25 cellular contexts compared by ENCODE assay signal in genomic region chr11:117839234-117839882, GRCh38. TPM values are rescaled to one million over a fixed set of nuclear protein-coding genes. Genes with fewer than 3 reads are reported as not detected.
A peak's percentile ranks its signal among the peaks of the same experiment; 100 is the strongest.
DNase-seq lines count a peak whose midpoint lies in the region; ATAC-seq, FAIRE-seq and TF ChIP-seq lines count a peak whose summit lies in the region.
"Had no signal": no experiment of that assay in that cellular context is flagged by ENCODE, and none has a peak within 500 bp of the region (broad histone marks: within the 10 kb centered on the region; RNA-seq: fewer than 3 reads in every experiment).

No MANE protein-coding gene starts in this region.

- intact Hi-C loops in activated CD8-positive, alpha-beta T cell treated with anti-CD3 and anti-CD28 coated beads for 36 hours (cut with micrococcal nuclease), result no loop called here
- intact Hi-C loops in K562 (cut with micrococcal nuclease), result no loop called here
- intact Hi-C loops in sigmoid colon (cut with DNase I), result no loop called here

- POLR2A ChIA-PET in activated CD8-positive, alpha-beta T cell treated with anti-CD3 and anti-CD28 coated beads, Interleukin-2, amount 10 ng/mL, durations not matched to agents 7 days and 5 days (lab: Charles Lee), result no interaction called here
- POLR2A ChIA-PET in activated CD8-positive, alpha-beta T cell treated with anti-CD3 and anti-CD28 coated beads for 36 hours (lab: Charles Lee), result no interaction called here
- POLR2A ChIA-PET in K562 (lab: Yijun Ruan, JAX), result no interaction called here

- H3K27ac Mint-ChIP-seq in activated CD8-positive, alpha-beta T cell treated with anti-CD3 and anti-CD28 coated beads, Interleukin-2, amount 10 ng/mL, durations not matched to agents 7 days and 5 days, result no peak overlapping the region
- no peak overlapping the region for H3K27ac Mint-ChIP-seq in activated CD8-positive, alpha-beta T cell treated with anti-CD3 and anti-CD28 coated beads for 36 hours
- H3K27ac Mint-ChIP-seq: activated naive CD8-positive, alpha-beta T cell treated with anti-CD3 and anti-CD28 coated beads, Interleukin-2, amount 10 ng/mL, durations not matched to agents 7 days and 5 days; activated T-helper 2 cell treated with anti-CD3 and anti-CD28 coated beads, Interferon-gamma antibody, Interleukin-2, Interleukin-4, amounts not matched to agents 10 μg/mL and 5 μg/mL and 100 μg/mL, durations not matched to agents 14 hours and 24 hours and 36 hours; T-helper 17 cell had no signal

- H4K20me1 ChIP-seq in K562 (replicated peaks; ENCODE audit: control insufficient read depth, insufficient read depth, low read length), result peaks cover 10% of the 10 kb centered on the region; the same call in 1 of the 2 replicates

- no peaks in the 10 kb centered on the region for H3K36me3 ChIP-seq in KOPT-K1 (ENCODE audit: insufficient read depth, low read length)
- H3K36me3 ChIP-seq in K562 (ENCODE audit: control insufficient read depth, insufficient read depth, low read length), result no peaks in the 10 kb centered on the region
- peaks cover 25 to 76% (median 38%) of the 10 kb centered on the region in 4 donors for H3K36me3 ChIP-seq in sigmoid colon

- H3K79me2 ChIP-seq in K562 (ENCODE audit: control insufficient read depth, insufficient read depth, low read length), result no peaks in the 10 kb centered on the region

- peak overlapping the region; percentile 22 for H3K27ac ChIP-seq in KOPT-K1 (ENCODE audit: low read depth, low read length, poor library complexity, severe bottlenecking)
- no peak overlapping the region for H3K27ac ChIP-seq in K562 (ENCODE audit: extremely low read depth, low read depth, low read length)
- H3K27ac ChIP-seq in sigmoid colon, result no peak overlapping the region
- H3K27ac ChIP-seq: upper lobe of left lung, VCaP had no signal

- no peaks in the 10 kb centered on the region for H3K9me3 Mint-ChIP-seq in activated CD8-positive, alpha-beta T cell treated with anti-CD3 and anti-CD28 coated beads, Interleukin-2, amount 10 ng/mL, durations not matched to agents 7 days and 5 days (ENCODE audit: insufficient read depth)
- H3K9me3 Mint-ChIP-seq in activated CD8-positive, alpha-beta T cell treated with anti-CD3 and anti-CD28 coated beads for 36 hours, result no peaks in the 10 kb centered on the region
- H3K9me3 Mint-ChIP-seq: activated naive CD8-positive, alpha-beta T cell treated with anti-CD3 and anti-CD28 coated beads, Interleukin-2, amount 10 ng/mL, durations not matched to agents 7 days and 5 days; activated T-helper 2 cell treated with anti-CD3 and anti-CD28 coated beads, Interferon-gamma antibody, Interleukin-2, Interleukin-4, amounts not matched to agents 10 μg/mL and 5 μg/mL and 100 μg/mL, durations not matched to agents 14 hours and 24 hours and 36 hours; naive B cell had no signal

- 3% methylated on average over 8 of the region's 8 CpGs for WGBS in K562 (ENCODE audit: insufficient coverage, low coverage, missing lambda C conversion rate)
- WGBS in sigmoid colon, 2 donors, result 61 to 78% methylated on average over 8 of the region's 8 CpGs

- no TSS peak for BruUV-seq in K562 (replicated peaks; lab: Mats Ljungman, UMichigan)

- peaks cover 7% of the 10 kb centered on the region for H3K27me3 Mint-ChIP-seq in activated CD8-positive, alpha-beta T cell treated with anti-CD3 and anti-CD28 coated beads, Interleukin-2, amount 10 ng/mL, durations not matched to agents 7 days and 5 days (ENCODE audit: low read depth)
- peaks cover 1% of the 10 kb centered on the region for H3K27me3 Mint-ChIP-seq in activated CD8-positive, alpha-beta T cell treated with anti-CD3 and anti-CD28 coated beads for 36 hours

- H3K4me1 Mint-ChIP-seq in activated CD8-positive, alpha-beta T cell treated with anti-CD3 and anti-CD28 coated beads, Interleukin-2, amount 10 ng/mL, durations not matched to agents 7 days and 5 days (ENCODE audit: low read depth), result peaks cover 29% of the 10 kb centered on the region
- peaks cover 8% of the 10 kb centered on the region for H3K4me1 Mint-ChIP-seq in activated CD8-positive, alpha-beta T cell treated with anti-CD3 and anti-CD28 coated beads for 36 hours (ENCODE audit: low read depth)
- H3K4me1 Mint-ChIP-seq: naive B cell, T-helper 17 cell had no signal

- no peaks in the 10 kb centered on the region for H3K36me3 Mint-ChIP-seq in activated CD8-positive, alpha-beta T cell treated with anti-CD3 and anti-CD28 coated beads, Interleukin-2, amount 10 ng/mL, durations not matched to agents 7 days and 5 days (ENCODE audit: low read depth)
- H3K36me3 Mint-ChIP-seq in activated CD8-positive, alpha-beta T cell treated with anti-CD3 and anti-CD28 coated beads for 36 hours (ENCODE audit: low read depth), result no peaks in the 10 kb centered on the region
- H3K36me3 Mint-ChIP-seq: activated naive CD8-positive, alpha-beta T cell treated with anti-CD3 and anti-CD28 coated beads, Interleukin-2, amount 10 ng/mL, durations not matched to agents 7 days and 5 days; naive B cell had no signal

- ATAC-seq in activated CD8-positive, alpha-beta T cell treated with anti-CD3 and anti-CD28 coated beads, Interleukin-2, amount 10 ng/mL, durations not matched to agents 7 days and 5 days, result no peak
- ATAC-seq in activated CD8-positive, alpha-beta T cell treated with anti-CD3 and anti-CD28 coated beads for 36 hours, result no peak
- ATAC-seq in K562 (no peak), GM18867 (IDR thresholded peaks at IDR 0.05; ENCODE audit: unreplicated experiment) (no peak)
- ATAC-seq: T-helper 17 cell had no signal

- H3K27me3 ChIP-seq in K562 (ENCODE audit: control insufficient read depth in 2 of 2, insufficient read depth in 2 of 2, low read length in 2 of 2), result peaks cover 31 to 80% of the 10 kb centered on the region in 2 experiments; a peak in 4 of 5 replicates
- no peaks in the 10 kb centered on the region for H3K27me3 ChIP-seq in sigmoid colon
- H3K27me3 ChIP-seq: upper lobe of left lung had no signal

- H3K9ac ChIP-seq in K562 (ENCODE audit: insufficient read depth in 1 of 2, low read depth in 2 of 2, low read length in 2 of 2), result no peak overlapping the region

- H3K4me3 Mint-ChIP-seq in activated CD8-positive, alpha-beta T cell treated with anti-CD3 and anti-CD28 coated beads, Interleukin-2, amount 10 ng/mL, durations not matched to agents 7 days and 5 days, result no peak overlapping the region
- H3K4me3 Mint-ChIP-seq in activated CD8-positive, alpha-beta T cell treated with anti-CD3 and anti-CD28 coated beads for 36 hours, result no peak overlapping the region
- H3K4me3 Mint-ChIP-seq: activated naive CD8-positive, alpha-beta T cell treated with anti-CD3 and anti-CD28 coated beads, Interleukin-2, amount 10 ng/mL, durations not matched to agents 7 days and 5 days; naive B cell; T-helper 17 cell had no signal

- TF ChIP-seq POLR2A in K562 (conservative IDR thresholded peaks at IDR 0.05) (no peak), sigmoid colon (IDR thresholded peaks at IDR 0.05) (no peak)

- H2AFZ ChIP-seq in K562 (ENCODE audit: low read depth, low read length), result no peak overlapping the region

- peak; percentile 19 for DNase-seq in activated CD8-positive, alpha-beta T cell treated with anti-CD3 and anti-CD28 coated beads, Interleukin-2, amount 10 ng/mL, durations not matched to agents 7 days and 5 days
- no peak for DNase-seq in activated CD8-positive, alpha-beta T cell treated with anti-CD3 and anti-CD28 coated beads for 36 hours
- DNase-seq in K562 (ENCODE audit: extremely low read depth in 1 of 4, low spot score in 3 of 4), result no peak
- peak; percentile 25 for DNase-seq in sigmoid colon
- DNase-seq in iPS-NIHi11 (ENCODE audit: low spot score), result no peak
- no peak for DNase-seq in cerebellar nuclear complex (lab: John Stamatoyannopoulos, UW)
- DNase-seq: C1 segment of cervical spinal cord; Calu3; effector CD8-positive, alpha-beta T cell; erythroblast; mesenchymal stem cell; naive B cell; NCI-H1417 treated with DMSO at 0.1 percent for 48 hours; NCI-H2107; NCI-H510A treated with DMSO at 0.1 percent for 48 hours had no signal

- H3K9me1 ChIP-seq in K562 (ENCODE audit: control insufficient read depth, insufficient read depth, low read length), result peaks cover 3% of the 10 kb centered on the region

- TF ChIP-seq RAD21 in K562 (CRISPR knock-in tag; conservative IDR thresholded peaks at IDR 0.05 in 1 of 2, IDR thresholded peaks at IDR 0.05 in 1 of 2), result no peak

- no peak for FAIRE-seq in K562 (lab: Jason Lieb, UNC)
- FAIRE-seq: frontal cortex had no signal

- in situ Hi-C loops in K562 (cut with MboI), result no loop called here

- no peak overlapping the region for H3K4me2 ChIP-seq in K562 (ENCODE audit: insufficient read depth, low read length)

- H3K9me3 ChIP-seq in KOPT-K1 (ENCODE audit: insufficient read depth, low read length, poor library complexity, severe bottlenecking), result no peaks in the 10 kb centered on the region
- no peaks in the 10 kb centered on the region for H3K9me3 ChIP-seq in K562 (replicated peaks; ENCODE audit: control insufficient read depth, insufficient read depth, low read depth, low read length)
- no peaks in the 10 kb centered on the region for H3K9me3 ChIP-seq in sigmoid colon
- H3K9me3 ChIP-seq: upper lobe of left lung had no signal

- CTCF ChIA-PET in activated CD8-positive, alpha-beta T cell treated with anti-CD3 and anti-CD28 coated beads, Interleukin-2, amount 10 ng/mL, durations not matched to agents 7 days and 5 days (lab: Charles Lee), result interaction anchor here (8.9 kb wide), 1 partner anchor 107 kb away, joined by 212 read pairs; no protein-coding TSS in a partner anchor
- CTCF ChIA-PET in activated CD8-positive, alpha-beta T cell treated with anti-CD3 and anti-CD28 coated beads for 36 hours (lab: Charles Lee), result interaction anchor here (0.9 to 10.2 kb wide), 2 partner anchors 10 to 105 kb away, joined by 3 to 205 read pairs; no protein-coding TSS in a partner anchor
- CTCF ChIA-PET in K562 (lab: Yijun Ruan, JAX; ENCODE audit: low intra/inter-chr PET ratio), result no interaction called here

- TF ChIP-seq EP300 in K562 (IDR thresholded peaks at IDR 0.05; ENCODE audit: low read length) (no peak), sigmoid colon (IDR thresholded peaks at IDR 0.05) (no peak)

- H3K4me3 ChIP-seq in K562 (no peak overlapping the region), sigmoid colon (no peak overlapping the region)
- H3K4me3 ChIP-seq: upper lobe of left lung had no signal

- H3K4me1 ChIP-seq in K562 (replicated peaks in 1 of 2; ENCODE audit: control insufficient read depth in 2 of 2, insufficient read depth in 2 of 2, low read length in 2 of 2) (no peaks in the 10 kb centered on the region; a peak in 1 of 5 replicates), sigmoid colon (peaks cover 0 to 22% (median 16%) of the 10 kb centered on the region in 4 donors)

- TF ChIP-seq CTCF in activated CD8-positive, alpha-beta T cell treated with anti-CD3 and anti-CD28 coated beads for 36 hours (IDR thresholded peaks at IDR 0.05), result no peak
- TF ChIP-seq CTCF in K562 (IDR thresholded peaks at IDR 0.05 in 2 of 3, conservative IDR thresholded peaks at IDR 0.05 in 1 of 3; ENCODE audit: insufficient read depth in 2 of 3, low read depth in 1 of 3, low read length in 3 of 3) (no peak), sigmoid colon (IDR thresholded peaks at IDR 0.05) (no peak)

RNA-seq across cellular contexts. Expression of gene FXYD2, which starts 14.8 kb away (rescaled TPM):
- 10 to 100 TPM; 22.5 to 24.3 TPM for total RNA-seq in activated CD8-positive, alpha-beta T cell treated with anti-CD3 and anti-CD28 coated beads, Interleukin-2, amount 10 ng/mL, durations not matched to agents 7 days and 5 days
- total RNA-seq in activated CD8-positive, alpha-beta T cell treated with anti-CD3 and anti-CD28 coated beads for 36 hours, result 1 to 10 TPM; 6.7 to 7.2 TPM
- total RNA-seq in K562 (2011; cell fraction: chromatin; rRNA removed; ENCODE audit: low replicate concordance), result not detected in 2 replicates
- not detected in 2 replicates for total RNA-seq in K562 (2011; cell fraction: nucleolus; rRNA removed)
- not detected in 2 replicates for total RNA-seq in K562 (2011; cell fraction: nucleoplasm; rRNA removed)
- not detected in 2 replicates for total RNA-seq in K562 (2014; rRNA removed)
- total RNA-seq in K562 (2014; rRNA removed; fragmentation: Illumina TruSeq; extraction: Trizol), result not detected in 2 replicates
- not detected in 2 replicates for total RNA-seq in K562 (2015; rRNA removed; fragmentation: Illumina TruSeq; extraction: Trizol)
- 0.29 TPM in 1 of 2 replicates, not detected in the other for total RNA-seq in K562 (2021)
- not detected in 2 replicates for polyA plus RNA-seq in K562 (2011; rRNA removed)
- polyA plus RNA-seq in K562 (2011; cell fraction: cytosol; rRNA removed), result not detected in 2 replicates
- polyA plus RNA-seq in K562 (2011; cell fraction: nucleus; rRNA removed), result not detected in 2 replicates
- polyA plus RNA-seq in K562 (2012), result not detected in 2 replicates
- not detected in 2 replicates for polyA plus RNA-seq in K562 (2014; fragmentation: Illumina TruSeq; extraction: Trizol)
- polyA plus RNA-seq in K562 (2014; fragmentation: Nextera tagmentation; extraction: Ambion mirVana), result not detected
- not detected in 2 replicates for polyA plus RNA-seq in K562 (2014; rRNA removed)
- polyA minus RNA-seq in K562 (2011; rRNA and poly(A)+ RNA removed), result not detected in 2 replicates
- not detected in 2 replicates for polyA minus RNA-seq in K562 (2011; cell fraction: cytosol; rRNA and poly(A)+ RNA removed)
- polyA minus RNA-seq in K562 (2011; cell fraction: nucleus; rRNA and poly(A)+ RNA removed), result not detected in 2 replicates
- total RNA-seq in sigmoid colon, result 1 to 10 TPM; 3.2 to 6.6 (median 4.4) TPM
- polyA plus RNA-seq in sigmoid colon, result 1 to 10 TPM in 2 of 3 donors, not detected in 1; 3.6 to 4.2 TPM
- total RNA-seq: osteocyte, RPMI7951 had no signal

RNA-seq across cellular contexts. Expression of gene FXYD6, which starts 37.1 kb away (rescaled TPM):
- under 1 TPM in 1 of 2 experiments, not detected in 1; 0.24 TPM for total RNA-seq in activated CD8-positive, alpha-beta T cell treated with anti-CD3 and anti-CD28 coated beads, Interleukin-2, amount 10 ng/mL, durations not matched to agents 7 days and 5 days
- not detected for total RNA-seq in activated CD8-positive, alpha-beta T cell treated with anti-CD3 and anti-CD28 coated beads for 36 hours
- total RNA-seq in K562 (2011; cell fraction: chromatin; rRNA removed; ENCODE audit: low replicate concordance), result not detected in 2 replicates
- not detected in 2 replicates for total RNA-seq in K562 (2011; cell fraction: nucleolus; rRNA removed)
- total RNA-seq in K562 (2011; cell fraction: nucleoplasm; rRNA removed), result not detected in 2 replicates
- total RNA-seq in K562 (2014; rRNA removed) (not detected in 2 replicates), K562 (2014; rRNA removed; fragmentation: Illumina TruSeq; extraction: Trizol) (not detected in 2 replicates), K562 (2015; rRNA removed; fragmentation: Illumina TruSeq; extraction: Trizol) (not detected in 2 replicates), K562 (2021) (0.27 and 0.35 TPM in 2 replicates), sigmoid colon (100 to 1,000 TPM; 243 to 305 (median 271) TPM)
- polyA plus RNA-seq in K562 (2011; rRNA removed) (not detected in 2 replicates), K562 (2014; fragmentation: Illumina TruSeq; extraction: Trizol) (not detected in 2 replicates), K562 (2014; fragmentation: Nextera tagmentation; extraction: Ambion mirVana) (not detected), K562 (2014; rRNA removed) (0.07 TPM in 1 of 2 replicates, not detected in the other), sigmoid colon (10 to 100 TPM; 12.3 to 46.4 (median 31.2) TPM)
- 0.06 TPM in 1 of 2 replicates, not detected in the other for polyA plus RNA-seq in K562 (2011; cell fraction: cytosol; rRNA removed)
- polyA plus RNA-seq in K562 (2011; cell fraction: nucleus; rRNA removed), result 0.11 TPM in 1 of 2 replicates, not detected in the other
- polyA plus RNA-seq in K562 (2012), result 0.07 and 0.14 TPM in 2 replicates
- polyA minus RNA-seq in K562 (2011; rRNA and poly(A)+ RNA removed), result 0.18 TPM in 1 of 2 replicates, not detected in the other
- polyA minus RNA-seq in K562 (2011; cell fraction: cytosol; rRNA and poly(A)+ RNA removed), result not detected in 2 replicates
- not detected in 2 replicates for polyA minus RNA-seq in K562 (2011; cell fraction: nucleus; rRNA and poly(A)+ RNA removed)

RNA-seq across cellular contexts. Expression of gene DSCAML1, which starts 42.3 kb away (rescaled TPM):
- total RNA-seq in activated CD8-positive, alpha-beta T cell treated with anti-CD3 and anti-CD28 coated beads, Interleukin-2, amount 10 ng/mL, durations not matched to agents 7 days and 5 days, result under 1 TPM; 0.16 to 0.37 TPM
- under 1 TPM; 0.13 to 0.29 TPM for total RNA-seq in activated CD8-positive, alpha-beta T cell treated with anti-CD3 and anti-CD28 coated beads for 36 hours
- not detected in 2 replicates for total RNA-seq in K562 (2011; cell fraction: chromatin; rRNA removed; ENCODE audit: low replicate concordance)
- not detected in 2 replicates for total RNA-seq in K562 (2011; cell fraction: nucleolus; rRNA removed)
- not detected in 2 replicates for total RNA-seq in K562 (2011; cell fraction: nucleoplasm; rRNA removed)
- total RNA-seq in K562 (2014; rRNA removed) (not detected in 2 replicates), K562 (2014; rRNA removed; fragmentation: Illumina TruSeq; extraction: Trizol) (not detected in 2 replicates), K562 (2015; rRNA removed; fragmentation: Illumina TruSeq; extraction: Trizol) (not detected in 2 replicates), K562 (2021) (not detected in 2 replicates), sigmoid colon (1 to 10 TPM; 1.1 to 7.5 (median 2.2) TPM)
- polyA plus RNA-seq in K562 (2011; rRNA removed) (not detected in 2 replicates), K562 (2014; fragmentation: Illumina TruSeq; extraction: Trizol) (not detected in 2 replicates), K562 (2014; fragmentation: Nextera tagmentation; extraction: Ambion mirVana) (not detected), K562 (2014; rRNA removed) (not detected in 2 replicates), sigmoid colon (1 to 10 TPM in 1 of 3 donors, under 1 TPM in 2; under 0.01 to 1.2 (median 0.23) TPM)
- polyA plus RNA-seq in K562 (2011; cell fraction: cytosol; rRNA removed), result not detected in 2 replicates
- polyA plus RNA-seq in K562 (2011; cell fraction: nucleus; rRNA removed), result not detected in 2 replicates
- not detected in 2 replicates for polyA plus RNA-seq in K562 (2012)
- polyA minus RNA-seq in K562 (2011; rRNA and poly(A)+ RNA removed), result not detected in 2 replicates
- not detected in 2 replicates for polyA minus RNA-seq in K562 (2011; cell fraction: cytosol; rRNA and poly(A)+ RNA removed)
- polyA minus RNA-seq in K562 (2011; cell fraction: nucleus; rRNA and poly(A)+ RNA removed), result not detected in 2 replicates
- total RNA-seq: activated T-helper 2 cell treated with anti-CD3 and anti-CD28 coated beads, Interferon-gamma antibody, Interleukin-2, Interleukin-4, amounts not matched to agents 10 μg/mL and 5 μg/mL and 100 μg/mL, durations not matched to agents 14 hours and 24 hours and 36 hours; osteocyte; RPMI7951 had no signal

Comparison
In these comparisons a context has a peak if more than half of its experiments do, and no peak if none do; other contexts are left out.
1. DNase-seq: peak in activated CD8-positive, alpha-beta T cell treated with anti-CD3 and anti-CD28 coated beads, Interleukin-2, amount 10 ng/mL, durations not matched to agents 7 days and 5 days (single experiment) and sigmoid colon (single experiment); none in activated CD8-positive, alpha-beta T cell treated with anti-CD3 and anti-CD28 coated beads for 36 hours (single experiment), K562 (0 of 4), iPS-NIHi11 (single experiment) and cerebellar nuclear complex (0 of 2).
2. RNA of gene FXYD6, which starts 37.1 kb away (total RNA-seq): 243 to 305 TPM in sigmoid colon; 0.24 TPM in activated CD8-positive, alpha-beta T cell treated with anti-CD3 and anti-CD28 coated beads, Interleukin-2, amount 10 ng/mL, durations not matched to agents 7 days and 5 days, not detected in activated CD8-positive, alpha-beta T cell treated with anti-CD3 and anti-CD28 coated beads for 36 hours and 0.27 to 0.35 TPM in K562; every median in the first group is over 100 times any median in the second.